ENCODE assay signal across 27 cellular contexts in the genomic region with DNA sequence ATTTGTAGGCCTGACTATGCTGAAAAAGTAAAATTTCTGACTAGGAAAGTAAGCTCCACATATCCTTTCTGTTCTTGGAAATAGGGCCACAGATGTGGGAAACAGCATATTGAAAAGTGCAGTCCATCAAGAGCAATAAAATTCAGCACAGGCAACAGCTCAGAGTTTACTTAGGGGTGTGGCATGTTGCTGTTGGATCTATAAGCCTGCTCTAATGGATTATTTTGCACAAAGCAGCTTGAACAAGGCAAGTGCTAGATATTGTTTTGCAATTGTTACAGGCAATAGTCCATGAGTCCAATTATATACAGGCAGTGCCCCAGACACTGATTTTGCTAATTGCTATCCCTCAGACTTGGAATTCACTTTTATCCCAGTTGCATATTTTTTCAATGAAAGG.
"Had no signal": no experiment of that assay in that cellular context is flagged by ENCODE, and none has a peak within 500 bp of the region (broad histone marks: within the 10 kb centered on the region; RNA-seq: fewer than 3 reads in every experiment).

No MANE protein-coding gene starts in this region.

- ATAC-seq: activated CD8-positive, alpha-beta T cell treated with anti-CD3 and anti-CD28 coated beads for 36 hours; activated naive CD8-positive, alpha-beta T cell treated with anti-CD3 and anti-CD28 coated beads, Interleukin-2, amount 50 U/mL, for 24 hours; left cardiac atrium; sciatic nerve; stimulated activated effector memory CD8-positive, alpha-beta T cell treated with anti-CD3 and anti-CD28 coated beads, Interleukin-12 subunit alpha, Interleukin-12 subunit beta, amount 100 ng/mL, for 72 hours; stimulated activated naive CD8-positive, alpha-beta T cell treated with anti-CD3 and anti-CD28 coated beads, Interleukin-15, amount 100 ng/mL, for 72 hours had no signal

- H3K4me3 Mint-ChIP-seq: activated B cell treated with CpG ODN at 0.5 μM for 24 hours; activated CD8-positive, alpha-beta T cell treated with anti-CD3 and anti-CD28 coated beads for 36 hours; activated naive CD4-positive, alpha-beta T cell treated with anti-CD3 and anti-CD28 coated beads, Interleukin-2, amount 50 U/mL, for 24 hours; activated naive CD8-positive, alpha-beta T cell treated with anti-CD3 and anti-CD28 coated beads, Interleukin-2, amount 50 U/mL, for 24 hours; central memory CD8-positive, alpha-beta T cell; dendritic cell treated with granulocyte-macrophage colony-stimulating factor and Interleukin-4, amounts not matched to agents 40 ng/mL and 50 ng/mL, for 4 days; naive B cell; nephron progenitor cell; stimulated activated effector memory CD8-positive, alpha-beta T cell treated with anti-CD3 and anti-CD28 coated beads, Interleukin-12 subunit alpha, Interleukin-12 subunit beta, amount 100 ng/mL, for 72 hours; stimulated activated naive CD8-positive, alpha-beta T cell treated with anti-CD3 and anti-CD28 coated beads, Interleukin-15, amount 100 ng/mL, for 72 hours; type B pancreatic cell had no signal

- H3K27me3 ChIP-seq: esophagus muscularis mucosa, neutrophil, uterus had no signal

- H3K4me1 Mint-ChIP-seq: activated B cell treated with CpG ODN at 0.5 μM for 24 hours; activated naive CD4-positive, alpha-beta T cell treated with anti-CD3 and anti-CD28 coated beads, Interleukin-2, amount 50 U/mL, for 24 hours; activated naive CD8-positive, alpha-beta T cell treated with anti-CD3 and anti-CD28 coated beads, Interleukin-2, amount 50 U/mL, for 24 hours; naive B cell; nephron progenitor cell; stimulated activated naive CD8-positive, alpha-beta T cell treated with anti-CD3 and anti-CD28 coated beads, Interleukin-15, amount 100 ng/mL, for 72 hours had no signal

- H3K36me3 ChIP-seq: esophagus muscularis mucosa, neutrophil, uterus had no signal

- H3K27me3 Mint-ChIP-seq: activated B cell treated with CpG ODN at 0.5 μM for 24 hours; activated CD8-positive, alpha-beta T cell treated with anti-CD3 and anti-CD28 coated beads for 36 hours; activated naive CD4-positive, alpha-beta T cell treated with anti-CD3 and anti-CD28 coated beads, Interleukin-2, amount 50 U/mL, for 24 hours; activated naive CD8-positive, alpha-beta T cell treated with anti-CD3 and anti-CD28 coated beads, Interleukin-2, amount 50 U/mL, for 24 hours; central memory CD8-positive, alpha-beta T cell; dendritic cell treated with granulocyte-macrophage colony-stimulating factor and Interleukin-4, amounts not matched to agents 40 ng/mL and 50 ng/mL, for 4 days; naive B cell; stimulated activated naive CD8-positive, alpha-beta T cell treated with anti-CD3 and anti-CD28 coated beads, Interleukin-15, amount 100 ng/mL, for 72 hours; type B pancreatic cell had no signal

- H3K9me3 Mint-ChIP-seq: activated B cell treated with CpG ODN at 0.5 μM for 24 hours; activated CD8-positive, alpha-beta T cell treated with anti-CD3 and anti-CD28 coated beads for 36 hours; activated naive CD4-positive, alpha-beta T cell treated with anti-CD3 and anti-CD28 coated beads, Interleukin-2, amount 50 U/mL, for 24 hours; activated naive CD8-positive, alpha-beta T cell treated with anti-CD3 and anti-CD28 coated beads, Interleukin-2, amount 50 U/mL, for 24 hours; activated T-helper 2 cell treated with anti-CD3 and anti-CD28 coated beads, Interferon-gamma antibody, Interleukin-2, Interleukin-4, amounts not matched to agents 10 μg/mL and 5 μg/mL and 100 μg/mL, durations not matched to agents 14 hours and 24 hours and 36 hours; central memory CD8-positive, alpha-beta T cell; dendritic cell treated with granulocyte-macrophage colony-stimulating factor and Interleukin-4, amounts not matched to agents 40 ng/mL and 50 ng/mL, for 4 days; naive B cell; nephron progenitor cell; stimulated activated effector memory CD8-positive, alpha-beta T cell treated with anti-CD3 and anti-CD28 coated beads, Interleukin-12 subunit alpha, Interleukin-12 subunit beta, amount 100 ng/mL, for 72 hours; stimulated activated naive CD8-positive, alpha-beta T cell treated with anti-CD3 and anti-CD28 coated beads, Interleukin-15, amount 100 ng/mL, for 72 hours; type B pancreatic cell had no signal

- H3K36me3 Mint-ChIP-seq: activated naive CD4-positive, alpha-beta T cell treated with anti-CD3 and anti-CD28 coated beads, Interleukin-2, amount 50 U/mL, for 24 hours; naive B cell; stimulated activated effector memory CD8-positive, alpha-beta T cell treated with anti-CD3 and anti-CD28 coated beads, Interleukin-12 subunit alpha, Interleukin-12 subunit beta, amount 100 ng/mL, for 72 hours; type B pancreatic cell had no signal

- H3K27ac Mint-ChIP-seq: activated B cell treated with CpG ODN at 0.5 μM for 24 hours; activated CD8-positive, alpha-beta T cell treated with anti-CD3 and anti-CD28 coated beads for 36 hours; activated naive CD4-positive, alpha-beta T cell treated with anti-CD3 and anti-CD28 coated beads, Interleukin-2, amount 50 U/mL, for 24 hours; activated naive CD8-positive, alpha-beta T cell treated with anti-CD3 and anti-CD28 coated beads, Interleukin-2, amount 50 U/mL, for 24 hours; activated T-helper 2 cell treated with anti-CD3 and anti-CD28 coated beads, Interferon-gamma antibody, Interleukin-2, Interleukin-4, amounts not matched to agents 10 μg/mL and 5 μg/mL and 100 μg/mL, durations not matched to agents 14 hours and 24 hours and 36 hours; dendritic cell treated with granulocyte-macrophage colony-stimulating factor and Interleukin-4, amounts not matched to agents 40 ng/mL and 50 ng/mL, for 4 days; naive B cell; nephron progenitor cell; stimulated activated effector memory CD8-positive, alpha-beta T cell treated with anti-CD3 and anti-CD28 coated beads, Interleukin-12 subunit alpha, Interleukin-12 subunit beta, amount 100 ng/mL, for 72 hours; stimulated activated naive CD8-positive, alpha-beta T cell treated with anti-CD3 and anti-CD28 coated beads, Interleukin-15, amount 100 ng/mL, for 72 hours; type B pancreatic cell had no signal

- DNase-seq: activated B cell treated with CpG ODN at 0.5 μM for 24 hours; activated CD4-positive, alpha-beta T cell treated with anti-CD3 and anti-CD28 coated beads, Interleukin-2, amount 50 U/mL, for 1 hour; activated CD8-positive, alpha-beta T cell treated with anti-CD3 and anti-CD28 coated beads for 36 hours; activated naive CD8-positive, alpha-beta T cell treated with anti-CD3 and anti-CD28 coated beads, Interleukin-2, amount 50 U/mL, for 24 hours; activated T-cell treated with anti-CD3 and anti-CD28 coated beads, Interleukin-2, amount 50 U/mL, for 48 hours; amygdala; effector CD4-positive, alpha-beta T cell; foreskin melanocyte; left cardiac atrium; mammary epithelial cell; naive B cell; nephron progenitor cell; stimulated activated CD4-positive, alpha-beta T cell treated with anti-CD3 and anti-CD28 coated beads, Interleukin-4, amount 100 ng/mL, for 24 hours; stimulated activated naive CD8-positive, alpha-beta T cell treated with anti-CD3 and anti-CD28 coated beads, Interleukin-15, amount 100 ng/mL, for 72 hours; substantia nigra; T-helper 2 cell; uterus had no signal

- H3K9me3 ChIP-seq: esophagus muscularis mucosa, neutrophil, uterus had no signal

- H3K4me3 ChIP-seq: esophagus muscularis mucosa, skin epidermis, uterus had no signal

- H3K27ac ChIP-seq: esophagus muscularis mucosa, neutrophil, skin epidermis, uterus had no signal

- H3K4me1 ChIP-seq: esophagus muscularis mucosa, uterus had no signal
